In the genomic region with DNA sequence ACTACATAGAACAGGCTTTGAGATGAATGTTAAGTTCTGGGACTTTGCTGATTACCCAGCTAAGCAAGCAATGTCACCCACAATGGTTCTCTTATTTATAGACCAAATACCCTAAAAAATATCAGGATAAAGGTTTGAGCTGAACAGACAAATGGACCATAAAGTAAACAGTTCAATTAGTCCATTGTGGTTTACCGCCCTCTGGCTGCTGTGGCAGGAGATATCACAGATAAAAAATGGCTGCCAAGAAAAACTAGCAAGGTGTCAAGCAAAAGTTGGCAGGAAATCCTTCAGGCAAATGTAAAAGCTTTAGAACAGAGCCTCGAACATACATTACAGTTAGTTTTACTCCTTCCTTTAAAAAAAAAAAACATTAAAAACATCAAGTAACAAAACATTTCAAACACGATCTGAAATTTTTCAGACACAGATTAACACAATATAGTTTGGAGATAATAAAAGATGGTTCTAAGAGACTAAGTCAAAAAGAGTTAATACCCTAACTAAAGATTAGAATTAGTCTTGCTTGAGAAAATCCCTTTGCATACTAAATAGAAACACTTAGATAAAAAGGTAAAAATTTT, we compare ENCODE assay signal across 8 cellular contexts. TPM values are rescaled to one million over a fixed set of nuclear protein-coding genes. Genes with fewer than 3 reads are reported as not detected.
DNase-seq lines count a peak whose midpoint lies in the region; ATAC-seq and TF ChIP-seq lines count a peak whose summit lies in the region.

No MANE protein-coding gene starts in this region.

- H3K9me3 ChIP-seq in SK-N-SH, result no peaks in the 10 kb centered on the region

- peaks cover 26% of the 10 kb centered on the region for H3F3A ChIP-seq in SK-N-SH (replicated peaks; ENCODE audit: insufficient read depth)

- no peak overlapping the region for H3K4me3 ChIP-seq in SK-N-SH (ENCODE audit: low read depth in 2 of 2, low read length in 1 of 2)

- DNase-seq in GF-D8 (lab: John Stamatoyannopoulos, UW) (peak; percentile 22), LoVo (ENCODE audit: low spot score) (peak; percentile 42), SK-N-SH (peak; percentile 48), astrocyte of the hippocampus (ENCODE audit: low read depth, low spot score) (peak; percentile 71), iPS-NIHi11 (ENCODE audit: low spot score) (peak; percentile 30)
- DNase-seq in stimulated activated CD4-positive, alpha-beta T cell treated with anti-CD3 and anti-CD28 coated beads, Interleukin-2, amount 100 ng/mL, for 24 hours, result peak; percentile 32 to 44

- peak; percentile 84 for TF ChIP-seq RAD21 in SK-N-SH (IDR thresholded peaks at IDR 0.05; ENCODE audit: low read length)

- peak; percentile 72 for TF ChIP-seq CTCF in SK-N-SH (IDR thresholded peaks at IDR 0.05)

- peaks cover 6 to 22% of the 10 kb centered on the region in 2 experiments; a peak in 3 of 4 replicates for H3K4me1 ChIP-seq in SK-N-SH (ENCODE audit: control insufficient read depth in 1 of 2, insufficient read depth in 2 of 2, low read depth in 1 of 2, low read length in 1 of 2)

- H3K4me2 ChIP-seq in SK-N-SH, result peak overlapping the region; percentile 8; the same call in 1 of the 2 replicates

- 4% methylated on average over 3 of the region's 3 CpGs for WGBS in SK-N-SH (ENCODE audit: low lambda C conversion rate)

- POLR2A ChIA-PET in SK-N-SH (lab: Yijun Ruan, JAX), result no interaction called here

- peak overlapping the region; percentile 31; a peak in 2 of 4 replicates for H3K27ac ChIP-seq in SK-N-SH (ENCODE audit: low read depth in 2 of 2, low read length in 1 of 2)

- no peak overlapping the region for H2AFZ ChIP-seq in SK-N-SH (ENCODE audit: low read depth)

- peaks cover 96% of the 10 kb centered on the region for H4K20me1 ChIP-seq in SK-N-SH (ENCODE audit: insufficient read depth)

- TF ChIP-seq EP300 in SK-N-SH (IDR thresholded peaks at IDR 0.05; ENCODE audit: borderline replicate concordance in 1 of 2, low read depth in 1 of 2, low read length in 1 of 2), result 0 out of 4 replicates have a peak, but pooled peaks of 1 of the 2 experiments have one; percentile 14

- no peaks in the 10 kb centered on the region for H3K9me2 ChIP-seq in SK-N-SH

- peaks cover 100% of the 10 kb centered on the region for H3K79me2 ChIP-seq in SK-N-SH (ENCODE audit: insufficient read depth)

- ATAC-seq in HG02610 (IDR thresholded peaks at IDR 0.05; ENCODE audit: unreplicated experiment) (no peak), HG02870 (IDR thresholded peaks at IDR 0.05; ENCODE audit: unreplicated experiment) (no peak)

- H3K9ac ChIP-seq in SK-N-SH, result no peak overlapping the region

- peaks cover 0 to 12% of the 10 kb centered on the region in 2 experiments for H3K36me3 ChIP-seq in SK-N-SH (replicated peaks in 1 of 2; ENCODE audit: control insufficient read depth in 1 of 2, insufficient read depth in 2 of 2, low read length in 1 of 2)

- no peaks in the 10 kb centered on the region for H3K27me3 ChIP-seq in SK-N-SH (ENCODE audit: insufficient read depth)

- CTCF ChIA-PET in SK-N-SH (lab: Yijun Ruan, JAX), result interaction anchor here (0.7 to 3.8 kb wide), 38 partner anchors 8 to 469 kb away, joined by 3 to 38 read pairs (median 4); no protein-coding TSS in a partner anchor

TF ChIP-seq in SK-N-SH, 30 proteins besides CTCF, POLR2A, EP300 and RAD21:
- TF ChIP-seq YY1 (IDR thresholded peaks at IDR 0.05; ENCODE audit: low read depth), result peak; percentile 81
- TF ChIP-seq GABPA (IDR thresholded peaks at IDR 0.05; ENCODE audit: low read depth), result no peak
- peak; percentile 73 for TF ChIP-seq SMC3 (IDR thresholded peaks at IDR 0.05; ENCODE audit: low read depth, low read length)
- no peak for TF ChIP-seq TEAD4 (IDR thresholded peaks at IDR 0.05; ENCODE audit: borderline replicate concordance, insufficient read depth)
- TF ChIP-seq MEF2A (IDR thresholded peaks at IDR 0.05; ENCODE audit: borderline replicate concordance, low read depth), result no peak
- peak; percentile 31 for TF ChIP-seq CHD2 (IDR thresholded peaks at IDR 0.05; ENCODE audit: low read length, partially characterized antibody)
- TF ChIP-seq FOXJ3 (CRISPR knock-in tag; IDR thresholded peaks at IDR 0.05), result no peak
- no peak for TF ChIP-seq TAF1 (IDR thresholded peaks at IDR 0.05; ENCODE audit: borderline replicate concordance, low read depth, low read length)
- TF ChIP-seq, protein P1, sequence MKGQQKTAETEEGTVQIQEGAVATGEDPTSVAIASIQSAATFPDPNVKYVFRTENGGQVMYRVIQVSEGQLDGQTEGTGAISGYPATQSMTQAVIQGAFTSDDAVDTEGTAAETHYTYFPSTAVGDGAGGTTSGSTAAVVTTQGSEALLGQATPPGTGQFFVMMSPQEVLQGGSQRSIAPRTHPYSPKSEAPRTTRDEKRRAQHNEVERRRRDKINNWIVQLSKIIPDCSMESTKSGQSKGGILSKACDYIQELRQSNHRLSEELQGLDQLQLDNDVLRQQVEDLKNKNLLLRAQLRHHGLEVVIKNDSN (IDR thresholded peaks at IDR 0.05; ENCODE audit: borderline replicate concordance, low read depth), result no peak
- no peak for TF ChIP-seq ELF1 (IDR thresholded peaks at IDR 0.05)
- no peak for TF ChIP-seq EZH2phosphoT487 (IDR thresholded peaks at IDR 0.05; ENCODE audit: borderline replicate concordance, low read depth)
- no peak for TF ChIP-seq NRF1 (IDR thresholded peaks at IDR 0.05; ENCODE audit: low read depth, low read length)
- TF ChIP-seq, protein P2, sequence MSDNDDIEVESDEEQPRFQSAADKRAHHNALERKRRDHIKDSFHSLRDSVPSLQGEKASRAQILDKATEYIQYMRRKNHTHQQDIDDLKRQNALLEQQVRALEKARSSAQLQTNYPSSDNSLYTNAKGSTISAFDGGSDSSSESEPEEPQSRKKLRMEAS (IDR thresholded peaks at IDR 0.05; ENCODE audit: low read depth), result no peak
- peak; percentile 36; the same call in 1 of the 2 replicates for TF ChIP-seq GATA2 (CRISPR knock-in tag; IDR thresholded peaks at IDR 0.05)
- TF ChIP-seq NFIC (IDR thresholded peaks at IDR 0.05; ENCODE audit: borderline replicate concordance), result peak; percentile 43
- 0 out of 2 replicates have a peak, but pooled peaks have one; percentile 15 for TF ChIP-seq TCF12 (IDR thresholded peaks at IDR 0.05)
- TF ChIP-seq RFX5 (IDR thresholded peaks at IDR 0.05; ENCODE audit: low read length), result peak; percentile 51; the same call in 1 of the 2 replicates

RNA-seq across cellular contexts. Expression of a gene that starts 41.3 kb away (rescaled TPM):
- polyA plus RNA-seq in SK-N-SH (2012; rRNA removed), result 17.1 and 26.3 TPM in 2 replicates
- polyA plus RNA-seq in SK-N-SH (2012; cell fraction: cytosol; rRNA removed), result 18.4 and 19.1 TPM in 2 replicates
- polyA plus RNA-seq in SK-N-SH (2012; cell fraction: nucleus; rRNA removed), result 24.4 and 38.6 TPM in 2 replicates
